18 cellular contexts compared by ENCODE assay signal in the genomic region with DNA sequence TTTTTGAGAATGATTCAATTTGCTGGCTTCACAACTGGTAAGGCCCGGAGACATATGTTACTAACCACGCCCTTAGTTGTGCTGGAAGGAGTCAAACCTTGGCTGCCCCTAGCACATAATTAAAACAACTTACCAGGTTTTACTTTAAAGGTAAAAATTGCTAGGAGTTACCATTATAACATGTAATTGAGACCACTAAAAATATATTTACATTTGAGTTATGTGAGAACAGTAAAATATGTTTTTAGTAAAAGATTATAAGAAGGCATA.
DNase-seq lines count a peak whose midpoint lies in the region; ATAC-seq, FAIRE-seq and TF ChIP-seq lines count a peak whose summit lies in the region.
"Had no signal": no experiment of that assay in that cellular context is flagged by ENCODE, and none has a peak within 500 bp of the region (broad histone marks: within the 10 kb centered on the region; RNA-seq: fewer than 3 reads in every experiment).

No MANE protein-coding gene starts in this region.

- DNase-seq in HFFc6 (no peak), astrocyte (ENCODE audit: low read depth) (no peak), occipital lobe (lab: John Stamatoyannopoulos, UW) (no peak), amniotic stem cell (lab: John Stamatoyannopoulos, UW) (no peak)
- no peak for DNase-seq in NK-92 treated with Interleukin-12 subunit alpha and Interleukin-12 subunit beta, amount 100 ng/mL, for 24 hours (lab: John Stamatoyannopoulos, UW)
- DNase-seq: activated CD8-positive, alpha-beta memory T cell treated with anti-CD3 and anti-CD28 coated beads for 24 hours; activated effector memory CD4-positive, alpha-beta T cell treated with anti-CD3 and anti-CD28 coated beads, Interleukin-2, amount 50 U/mL, for 16 hours; AML-193; dorsolateral prefrontal cortex; Karpas-422; NCI-H187 treated with DMSO at 0.1 percent for 48 hours; NCI-H526 treated with DMSO at 0.1 percent for 48 hours; small intestine had no signal

- H3K4me3 Mint-ChIP-seq in HFFc6 (peak overlapping the region; percentile 94), astrocyte (ENCODE audit: unreplicated experiment) (peak overlapping the region; percentile 95)

- H3K27me3 Mint-ChIP-seq in HFFc6 (ENCODE audit: insufficient read depth) (no peaks in the 10 kb centered on the region; the same call in 1 of the 2 replicates), astrocyte (ENCODE audit: low read depth, unreplicated experiment) (no peaks in the 10 kb centered on the region)

- H3K79me2 ChIP-seq in astrocyte (ENCODE audit: insufficient read depth, low read length), result no peaks in the 10 kb centered on the region
- H3K79me2 ChIP-seq: parathyroid adenoma had no signal

- H4K20me1 ChIP-seq in BLaER1 (no peaks in the 10 kb centered on the region), astrocyte (ENCODE audit: insufficient read depth, low read length) (no peaks in the 10 kb centered on the region)

- H2AFZ ChIP-seq in astrocyte (ENCODE audit: low read depth, low read length), result no peak overlapping the region
- H2AFZ ChIP-seq: parathyroid adenoma had no signal

- peak overlapping the region; percentile 92; the same call in 1 of the 2 replicates for H3K27ac Mint-ChIP-seq in HFFc6
- H3K27ac Mint-ChIP-seq in astrocyte (ENCODE audit: unreplicated experiment), result peak overlapping the region; percentile 99

- FAIRE-seq in astrocyte (lab: Jason Lieb, UNC), result no peak
- FAIRE-seq: small intestine had no signal

- peaks cover 39% of the 10 kb centered on the region for H3K9me3 ChIP-seq in BLaER1
- H3K9me3 ChIP-seq in astrocyte (ENCODE audit: insufficient read depth, low read depth, low read length), result peaks cover 13% of the 10 kb centered on the region
- H3K9me3 ChIP-seq in iPS-20b (ENCODE audit: insufficient read depth, low read depth, low read length), result peaks cover 31% of the 10 kb centered on the region

- peak overlapping the region; percentile 52; the same call in 1 of the 2 replicates for H3K4me3 ChIP-seq in BLaER1
- H3K4me3 ChIP-seq in astrocyte (ENCODE audit: insufficient read depth, low read depth, low read length), result no peak overlapping the region
- H3K4me3 ChIP-seq in iPS-20b (ENCODE audit: low read length), result peak overlapping the region; percentile 91
- H3K4me3 ChIP-seq: dorsolateral prefrontal cortex had no signal

- H3K27me3 ChIP-seq in BLaER1 (no peaks in the 10 kb centered on the region), astrocyte (ENCODE audit: insufficient read depth, low read length) (no peaks in the 10 kb centered on the region), iPS-20b (ENCODE audit: insufficient read depth, low read length) (no peaks in the 10 kb centered on the region)
- H3K27me3 ChIP-seq: dorsolateral prefrontal cortex had no signal

- no peak overlapping the region; the same call in 1 of the 2 replicates for H3K4me2 ChIP-seq in BLaER1
- no peak overlapping the region for H3K4me2 ChIP-seq in astrocyte (ENCODE audit: low read length)

- peaks cover 53% of the 10 kb centered on the region for H3K36me3 Mint-ChIP-seq in HFFc6 (ENCODE audit: low read depth)
- H3K36me3 Mint-ChIP-seq in astrocyte (ENCODE audit: low read depth, unreplicated experiment), result peaks cover 24% of the 10 kb centered on the region

- H3K9ac ChIP-seq in BLaER1, result no peak overlapping the region
- H3K9ac ChIP-seq in astrocyte (ENCODE audit: low read length), result no peak overlapping the region
- H3K9ac ChIP-seq in iPS-20b (ENCODE audit: low read depth, low read length), result peak overlapping the region; percentile 99
- H3K9ac ChIP-seq: parathyroid adenoma had no signal

- TF ChIP-seq CTCF in HFFc6 (IDR thresholded peaks at IDR 0.05) (no peak), astrocyte (IDR thresholded peaks at IDR 0.05; ENCODE audit: insufficient read depth, low read depth, low read length) (no peak)

- peaks cover 25% of the 10 kb centered on the region for H3K36me3 ChIP-seq in BLaER1
- no peaks in the 10 kb centered on the region for H3K36me3 ChIP-seq in astrocyte (ENCODE audit: insufficient read depth, low read length)
- H3K36me3 ChIP-seq in iPS-20b (ENCODE audit: insufficient read depth, low read depth, low read length), result peaks cover 44% of the 10 kb centered on the region

- H3K27ac ChIP-seq in BLaER1 (no peak overlapping the region), astrocyte (ENCODE audit: low read depth, low read length) (no peak overlapping the region), iPS-20b (ENCODE audit: low read length) (no peak overlapping the region)
- H3K27ac ChIP-seq: dorsolateral prefrontal cortex, parathyroid adenoma, RWPE1 had no signal

- ATAC-seq in HG03378 (IDR thresholded peaks at IDR 0.05; ENCODE audit: unreplicated experiment), result no peak

- H3K9me3 Mint-ChIP-seq in HFFc6 (peaks cover 34% of the 10 kb centered on the region), astrocyte (ENCODE audit: unreplicated experiment) (peaks cover 4% of the 10 kb centered on the region)

- H3K4me1 ChIP-seq in BLaER1 (peaks cover 6% of the 10 kb centered on the region; the same call in 1 of the 2 replicates), astrocyte (ENCODE audit: insufficient read depth, low read length) (no peaks in the 10 kb centered on the region), iPS-20b (ENCODE audit: insufficient read depth, low read length) (no peaks in the 10 kb centered on the region)
- H3K4me1 ChIP-seq: parathyroid adenoma had no signal

- H3K4me1 Mint-ChIP-seq in HFFc6 (ENCODE audit: low read depth), result peaks cover 13% of the 10 kb centered on the region
- peaks cover 13% of the 10 kb centered on the region for H3K4me1 Mint-ChIP-seq in astrocyte (ENCODE audit: low read depth, unreplicated experiment)
